Comparison of ENCODE assay signal across 32 cellular contexts in the genomic region with DNA sequence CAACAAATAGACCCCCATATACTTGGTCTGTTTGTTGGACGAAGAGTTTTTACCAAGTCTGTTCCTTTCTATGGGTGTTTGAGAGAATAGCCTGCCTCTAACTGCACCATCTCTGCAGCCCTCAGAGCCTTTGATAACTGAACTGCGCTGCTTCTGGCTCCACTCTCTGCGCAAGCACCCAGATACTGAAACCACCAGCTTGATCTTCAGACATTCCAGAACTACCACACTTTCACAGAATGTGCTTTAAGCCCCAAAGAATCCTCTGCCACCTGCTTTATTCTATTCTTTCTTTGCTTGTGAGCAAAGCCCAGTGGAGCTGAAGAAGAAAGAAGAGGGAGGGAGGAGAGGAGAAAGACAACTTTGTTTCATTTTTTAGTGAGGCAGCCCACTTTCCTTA.
"Had no signal": no experiment of that assay in that cellular context is flagged by ENCODE, and none has a peak within 500 bp of the region (broad histone marks: within the 10 kb centered on the region; RNA-seq: fewer than 3 reads in every experiment).

No MANE protein-coding gene starts in this region.

- H3K27ac ChIP-seq: PC-9, RWPE1, SJCRH30, SK-N-MC had no signal

- H3K27ac Mint-ChIP-seq: T-cell had no signal

- H2AFZ ChIP-seq: PC-9 had no signal

- ATAC-seq: Panc1, Right ventricle myocardium inferior, SK-N-SH treated with all-trans-retinoic acid at 6 μM for 48 hours, T-cell had no signal

- H3K36me3 Mint-ChIP-seq: T-cell had no signal

- H3K4me1 ChIP-seq: SJCRH30 had no signal

- DNase-seq: Kasumi-1, NCI-H1048, NCI-H1092 treated with DMSO at 0.1 percent for 48 hours, NCI-H1105 treated with DMSO at 0.1 percent for 48 hours, NCI-H1417, NCI-H1436, NCI-H146, NCI-H1694, NCI-H187, NCI-H1930, NCI-H2029 treated with DMSO at 0.1 percent for 48 hours, NCI-H2081 treated with DMSO at 0.1 percent for 48 hours, NCI-H2107, NCI-H2171, NCI-H226, NCI-H446 treated with DMSO at 0.1 percent for 48 hours, NCI-H510A, NCI-H524, NCI-H526, NCI-H69, NCI-H748 treated with DMSO at 0.1 percent for 48 hours, NCI-H82, PC-9, SHP77, SIG-M5, SJCRH30, T-cell had no signal

- H3K4me2 ChIP-seq: PC-9 had no signal

- H3K27me3 ChIP-seq: SJCRH30 had no signal

- H3K4me3 Mint-ChIP-seq: T-cell had no signal

- H3K36me3 ChIP-seq: SJCRH30 had no signal

- H3K9me3 ChIP-seq: SJCRH30 had no signal

- H3K4me3 ChIP-seq: PC-9, SJCRH30, SK-N-MC had no signal

- H3K4me1 Mint-ChIP-seq: T-cell had no signal

- H3K9me3 Mint-ChIP-seq: T-cell had no signal

- H3K27me3 Mint-ChIP-seq: T-cell had no signal
